Comparison of ENCODE assay signal across 20 cellular contexts in genomic region chrX:152428089-152428488, GRCh38. TPM values are rescaled to one million over a fixed set of nuclear protein-coding genes. Genes with fewer than 3 reads are reported as not detected.
"Had no signal": no experiment of that assay in that cellular context is flagged by ENCODE, and none has a peak within 500 bp of the region (broad histone marks: within the 10 kb centered on the region; RNA-seq: fewer than 3 reads in every experiment).

No MANE protein-coding gene starts in this region.

- H3K4me2 ChIP-seq: neural progenitor cell had no signal

- H3K36me3 Mint-ChIP-seq: activated naive CD8-positive, alpha-beta T cell treated with anti-CD3 and anti-CD28 coated beads, Interleukin-2, amount 10 ng/mL, durations not matched to agents 7 days and 5 days; neural progenitor cell had no signal

- H3K9me3 ChIP-seq: colonic mucosa, pancreas, sigmoid colon, upper lobe of right lung had no signal

- DNase-seq: activated CD4-positive, alpha-beta T cell treated with anti-CD3 and anti-CD28 coated beads, Interleukin-2, amount 10 ng/mL, durations not matched to agents 7 days and 5 days; activated CD4-positive, CD25-positive, alpha-beta regulatory T cell; activated CD8-positive, alpha-beta memory T cell treated with anti-CD3 and anti-CD28 coated beads, Interleukin-2, amount 50 U/mL, for 48 hours; activated naive CD4-positive, alpha-beta T cell; activated naive CD8-positive, alpha-beta T cell treated with anti-CD3 and anti-CD28 coated beads, Interleukin-2, amount 10 ng/mL, durations not matched to agents 7 days and 5 days; aorta; caudate nucleus; colonic mucosa; pancreas; sigmoid colon; stimulated activated CD4-positive, alpha-beta T cell treated with anti-CD3 and anti-CD28 coated beads, Interleukin-1b, Interleukin-23, amount 100 ng/mL, for 48 hours; stimulated activated naive CD8-positive, alpha-beta T cell treated with anti-CD3 and anti-CD28 coated beads, Interleukin-15, amount 100 ng/mL, for 72 hours; T-helper 17 cell; upper lobe of right lung had no signal

- H3K27ac ChIP-seq: colonic mucosa, neural progenitor cell, pancreas, sigmoid colon, upper lobe of right lung had no signal

- ATAC-seq: esophagus mucosa; pancreas; stimulated activated naive CD8-positive, alpha-beta T cell treated with anti-CD3 and anti-CD28 coated beads, Interleukin-15, amount 100 ng/mL, for 72 hours; T-helper 17 cell; upper lobe of right lung had no signal

- H3K4me3 Mint-ChIP-seq: activated CD4-positive, alpha-beta T cell treated with anti-CD3 and anti-CD28 coated beads, Interleukin-2, amount 10 ng/mL, durations not matched to agents 7 days and 5 days; activated naive CD8-positive, alpha-beta T cell treated with anti-CD3 and anti-CD28 coated beads, Interleukin-2, amount 10 ng/mL, durations not matched to agents 7 days and 5 days; activated T-helper 1 cell treated with anti-CD3 and anti-CD28 coated beads, Interleukin-12 subunit alpha, Interleukin-12 subunit beta, Interleukin-2, Interleukin-4 antibody, amounts not matched to agents 30 ng/mL and 10 ng/mL and 1 ng/mL, durations not matched to agents 14 hours and 24 hours and 36 hours; neural progenitor cell; stimulated activated naive CD8-positive, alpha-beta T cell treated with anti-CD3 and anti-CD28 coated beads, Interleukin-15, amount 100 ng/mL, for 72 hours; T-helper 17 cell had no signal

- H3K9ac ChIP-seq: neural progenitor cell had no signal

- FAIRE-seq: islet of Langerhans, pancreas, TTC549 had no signal

- H2AFZ ChIP-seq: neural progenitor cell had no signal

- H3K36me3 ChIP-seq: colonic mucosa, neural progenitor cell, pancreas, sigmoid colon, upper lobe of right lung had no signal

- H3K27me3 ChIP-seq: colonic mucosa, neural progenitor cell, pancreas, sigmoid colon, upper lobe of right lung had no signal

- H3K4me1 ChIP-seq: colonic mucosa, neural progenitor cell, pancreas, sigmoid colon, upper lobe of right lung had no signal

- H3K27me3 Mint-ChIP-seq: activated CD4-positive, alpha-beta T cell treated with anti-CD3 and anti-CD28 coated beads, Interleukin-2, amount 10 ng/mL, durations not matched to agents 7 days and 5 days; activated naive CD8-positive, alpha-beta T cell treated with anti-CD3 and anti-CD28 coated beads, Interleukin-2, amount 10 ng/mL, durations not matched to agents 7 days and 5 days; stimulated activated naive CD8-positive, alpha-beta T cell treated with anti-CD3 and anti-CD28 coated beads, Interleukin-15, amount 100 ng/mL, for 72 hours; T-helper 17 cell had no signal

- H3K4me3 ChIP-seq: colonic mucosa, lung, neural progenitor cell, pancreas, sigmoid colon, upper lobe of right lung had no signal

- H3K4me1 Mint-ChIP-seq: activated CD4-positive, alpha-beta T cell treated with anti-CD3 and anti-CD28 coated beads, Interleukin-2, amount 10 ng/mL, durations not matched to agents 7 days and 5 days; activated naive CD8-positive, alpha-beta T cell treated with anti-CD3 and anti-CD28 coated beads, Interleukin-2, amount 10 ng/mL, durations not matched to agents 7 days and 5 days; neural progenitor cell; stimulated activated naive CD8-positive, alpha-beta T cell treated with anti-CD3 and anti-CD28 coated beads, Interleukin-15, amount 100 ng/mL, for 72 hours; T-helper 17 cell had no signal

- H3K9me3 Mint-ChIP-seq: activated CD4-positive, alpha-beta T cell treated with anti-CD3 and anti-CD28 coated beads, Interleukin-2, amount 10 ng/mL, durations not matched to agents 7 days and 5 days; activated naive CD8-positive, alpha-beta T cell treated with anti-CD3 and anti-CD28 coated beads, Interleukin-2, amount 10 ng/mL, durations not matched to agents 7 days and 5 days; activated T-helper 1 cell treated with anti-CD3 and anti-CD28 coated beads, Interleukin-12 subunit alpha, Interleukin-12 subunit beta, Interleukin-2, Interleukin-4 antibody, amounts not matched to agents 30 ng/mL and 10 ng/mL and 1 ng/mL, durations not matched to agents 14 hours and 24 hours and 36 hours had no signal

RNA-seq across cellular contexts. Expression of gene GABRA3, which starts 23.0 kb away (rescaled TPM):
- total RNA-seq: activated CD4-positive, alpha-beta T cell treated with anti-CD3 and anti-CD28 coated beads, Interleukin-2, amount 10 ng/mL, durations not matched to agents 7 days and 5 days; activated naive CD8-positive, alpha-beta T cell treated with anti-CD3 and anti-CD28 coated beads, Interleukin-2, amount 10 ng/mL, durations not matched to agents 7 days and 5 days; activated T-helper 1 cell treated with anti-CD3 and anti-CD28 coated beads, Interleukin-12 subunit alpha, Interleukin-12 subunit beta, Interleukin-2, Interleukin-4 antibody, amounts not matched to agents 30 ng/mL and 10 ng/mL and 1 ng/mL, durations not matched to agents 14 hours and 24 hours and 36 hours; aorta; lung; pancreas; T-helper 17 cell; upper lobe of right lung had no signal
- polyA plus RNA-seq: aorta, lung had no signal
